Comparison of ENCODE assay signal across 25 cellular contexts in genomic region chr11:115083129-115083823, GRCh38.
DNase-seq lines count a peak whose midpoint lies in the region; ATAC-seq and TF ChIP-seq lines count a peak whose summit lies in the region.
"Had no signal": no experiment of that assay in that cellular context is flagged by ENCODE, and none has a peak within 500 bp of the region (broad histone marks: within the 10 kb centered on the region; RNA-seq: fewer than 3 reads in every experiment).

No MANE protein-coding gene starts in this region.

- no peaks in the 10 kb centered on the region for H3K36me3 ChIP-seq in neural progenitor cell
- H3K36me3 ChIP-seq: esophagus muscularis mucosa, gastrocnemius medialis, lower lobe of right lung, neutrophil, tibial nerve had no signal

- no peak for ATAC-seq in GM21786 (IDR thresholded peaks at IDR 0.05; ENCODE audit: unreplicated experiment)
- no peak for ATAC-seq in HG03025 (IDR thresholded peaks at IDR 0.05; ENCODE audit: low FRiP score, unreplicated experiment)
- no peak for ATAC-seq in HG03469 (IDR thresholded peaks at IDR 0.05; ENCODE audit: unreplicated experiment)
- ATAC-seq: activated CD8-positive, alpha-beta T cell treated with anti-CD3 and anti-CD28 coated beads, Interleukin-2, amount 10 ng/mL, durations not matched to agents 7 days and 5 days; activated naive CD8-positive, alpha-beta T cell treated with anti-CD3 and anti-CD28 coated beads, Interleukin-2, amount 50 U/mL, for 24 hours; body of pancreas; gastrocnemius medialis; lower lobe of right lung had no signal

- peaks cover 36% of the 10 kb centered on the region for H3K4me1 Mint-ChIP-seq in neural progenitor cell
- H3K4me1 Mint-ChIP-seq: activated naive CD8-positive, alpha-beta T cell treated with anti-CD3 and anti-CD28 coated beads, Interleukin-2, amount 50 U/mL, for 24 hours; CD8-positive, alpha-beta memory T cell had no signal

- CTCF ChIA-PET in HEK293T (lab: Yijun Ruan, JAX) = no interaction called here

- no peaks in the 10 kb centered on the region for H3K9me3 ChIP-seq in neural progenitor cell (ENCODE audit: low read depth)
- H3K9me3 ChIP-seq: body of pancreas, esophagus muscularis mucosa, gastrocnemius medialis, lower lobe of right lung, neutrophil, tibial nerve had no signal

- no peak overlapping the region for H3K9ac ChIP-seq in neural progenitor cell

- peaks cover 25% of the 10 kb centered on the region for H3K4me1 ChIP-seq in neural progenitor cell
- H3K4me1 ChIP-seq: body of pancreas, lower lobe of right lung, tibial nerve had no signal

- H2AFZ ChIP-seq in neural progenitor cell (replicated peaks) = no peak overlapping the region

- H3K27me3 Mint-ChIP-seq in neural progenitor cell (ENCODE audit: insufficient read depth, low read depth) = peaks cover 13% of the 10 kb centered on the region
- H3K27me3 Mint-ChIP-seq: activated naive CD8-positive, alpha-beta T cell treated with anti-CD3 and anti-CD28 coated beads, Interleukin-2, amount 50 U/mL, for 24 hours had no signal

- H3K4me2 ChIP-seq in neural progenitor cell = no peak overlapping the region

- H3K27me3 ChIP-seq in neural progenitor cell = no peaks in the 10 kb centered on the region
- H3K27me3 ChIP-seq: body of pancreas, gastrocnemius medialis, neutrophil, tibial nerve had no signal

- peak overlapping the region; percentile 57 for H3K27ac Mint-ChIP-seq in neural progenitor cell
- H3K27ac Mint-ChIP-seq: activated CD8-positive, alpha-beta T cell treated with anti-CD3 and anti-CD28 coated beads, Interleukin-2, amount 10 ng/mL, durations not matched to agents 7 days and 5 days; activated naive CD8-positive, alpha-beta T cell treated with anti-CD3 and anti-CD28 coated beads, Interleukin-2, amount 50 U/mL, for 24 hours; CD8-positive, alpha-beta memory T cell had no signal

- H3K79me2 ChIP-seq in neural progenitor cell (ENCODE audit: low read depth) = no peaks in the 10 kb centered on the region

- H3K27ac ChIP-seq in neural progenitor cell = no peak overlapping the region
- H3K27ac ChIP-seq: body of pancreas, esophagus muscularis mucosa, lower lobe of right lung, neutrophil, tibial nerve had no signal

- H3F3A ChIP-seq in neural progenitor cell (ENCODE audit: low read depth) = peaks cover 12% of the 10 kb centered on the region

- no peaks in the 10 kb centered on the region for H3K36me3 Mint-ChIP-seq in neural progenitor cell
- H3K36me3 Mint-ChIP-seq: CD8-positive, alpha-beta memory T cell had no signal

- no peaks in the 10 kb centered on the region for H4K20me1 ChIP-seq in neural progenitor cell (ENCODE audit: low read depth)

- no peak overlapping the region for H3K4me3 Mint-ChIP-seq in neural progenitor cell
- H3K4me3 Mint-ChIP-seq: activated CD8-positive, alpha-beta T cell treated with anti-CD3 and anti-CD28 coated beads, Interleukin-2, amount 10 ng/mL, durations not matched to agents 7 days and 5 days; activated naive CD8-positive, alpha-beta T cell treated with anti-CD3 and anti-CD28 coated beads, Interleukin-2, amount 50 U/mL, for 24 hours; CD8-positive, alpha-beta memory T cell had no signal

- TF ChIP-seq CTCF in neural progenitor cell (IDR thresholded peaks at IDR 0.05) = no peak

- no peak overlapping the region for H3K4me3 ChIP-seq in neural progenitor cell
- H3K4me3 ChIP-seq: body of pancreas, esophagus muscularis mucosa, gastrocnemius medialis, lower lobe of right lung, tibial nerve had no signal

- DNase-seq in DMS153 treated with DMSO at 0.1 percent for 48 hours (lab: John Stamatoyannopoulos, UW; ENCODE audit: unreplicated experiment) (peak; percentile 10), HEK293T (ENCODE audit: extremely low spot score) (peak; percentile 35), NCI-H69 (lab: John Stamatoyannopoulos, UW) (peak; percentile 95), neural progenitor cell (ENCODE audit: low spot score) (no peak)
- DNase-seq: activated CD4-positive, CD25-positive, alpha-beta regulatory T cell; activated CD8-positive, alpha-beta T cell treated with anti-CD3 and anti-CD28 coated beads, Interleukin-2, amount 10 ng/mL, durations not matched to agents 7 days and 5 days; activated gamma-delta T cell; activated naive CD8-positive, alpha-beta T cell treated with anti-CD3 and anti-CD28 coated beads, Interleukin-2, amount 50 U/mL, for 24 hours; CD8-positive, alpha-beta memory T cell; effector CD8-positive, alpha-beta T cell; gastrocnemius medialis; Karpas-422; lower lobe of right lung; NCI-H226; small intestine; stimulated activated CD4-positive, alpha-beta T cell treated with anti-CD3 and anti-CD28 coated beads, Interleukin-2, amount 100 ng/mL, for 24 hours; stimulated activated naive CD4-positive, alpha-beta T cell treated with Interleukin-2 at 50 U/mL for 16 hours; T-helper 9 cell had no signal

- no peaks in the 10 kb centered on the region for H3K9me3 Mint-ChIP-seq in neural progenitor cell
- H3K9me3 Mint-ChIP-seq: activated naive CD8-positive, alpha-beta T cell treated with anti-CD3 and anti-CD28 coated beads, Interleukin-2, amount 50 U/mL, for 24 hours; CD8-positive, alpha-beta memory T cell had no signal

- POLR2A ChIA-PET in HEK293T (lab: Yijun Ruan, JAX) = no interaction called here

TF ChIP-seq in HEK293T, 16 proteins besides CTCF, POLR2A, EP300 and RAD21:
- TF ChIP-seq ARNT (IDR thresholded peaks at IDR 0.05) = peak; percentile 40; the same call in 1 of the 2 replicates
- no peak for TF ChIP-seq HDGF (IDR thresholded peaks at IDR 0.05; ENCODE audit: borderline replicate concordance)
